ENCODE assay signal across 11 cellular contexts in the genomic region with DNA sequence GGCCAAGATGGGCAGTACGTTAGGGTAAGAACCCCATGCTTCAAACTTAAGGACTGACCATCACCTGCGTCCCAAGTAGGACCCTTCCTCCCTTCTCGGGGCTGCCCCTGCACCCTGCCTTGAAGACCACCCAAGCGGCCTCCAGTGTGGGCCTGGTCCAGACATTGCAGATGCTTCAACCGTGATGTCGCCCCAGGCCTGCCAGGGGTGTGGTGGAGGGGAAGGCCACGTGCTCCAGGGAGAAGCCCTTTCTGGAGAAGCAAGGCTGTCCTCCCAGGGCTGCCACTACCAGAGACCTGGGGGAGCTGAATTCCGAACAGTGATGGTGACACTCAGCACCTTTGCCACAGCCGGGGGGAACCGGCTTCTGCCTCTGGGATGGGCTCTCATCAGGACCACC. TPM values are rescaled to one million over a fixed set of nuclear protein-coding genes. Genes with fewer than 3 reads are reported as not detected.
"Had no signal": no experiment of that assay in that cellular context is flagged by ENCODE, and none has a peak within 500 bp of the region (broad histone marks: within the 10 kb centered on the region; RNA-seq: fewer than 3 reads in every experiment).

No MANE protein-coding gene starts in this region.

- H3K36me3 ChIP-seq: HAP-1 had no signal

- DNase-seq: GM23248, GOT3, H7, HFFc6, KBM-7 had no signal

- H3K4me1 ChIP-seq: HAP-1 had no signal

- H3K9ac ChIP-seq: GM23248 had no signal

- H3K4me3 ChIP-seq: GM23248, HAP-1 had no signal

- FAIRE-seq: HepG2 had no signal

- H3K27ac ChIP-seq: GM23248, HL-60 had no signal

- H3K9me3 ChIP-seq: HAP-1 had no signal

- H2AFZ ChIP-seq: GM23248 had no signal

RNA-seq across cellular contexts. Expression of a gene that starts 13.3 kb away (rescaled TPM):
- total RNA-seq: GM23248, H4, HepG2, HFFc6, HT1080 had no signal
- polyA plus RNA-seq: GM23248, IgD-negative memory B cell had no signal
